ENCODE assay signal across 21 cellular contexts in the genomic region with DNA sequence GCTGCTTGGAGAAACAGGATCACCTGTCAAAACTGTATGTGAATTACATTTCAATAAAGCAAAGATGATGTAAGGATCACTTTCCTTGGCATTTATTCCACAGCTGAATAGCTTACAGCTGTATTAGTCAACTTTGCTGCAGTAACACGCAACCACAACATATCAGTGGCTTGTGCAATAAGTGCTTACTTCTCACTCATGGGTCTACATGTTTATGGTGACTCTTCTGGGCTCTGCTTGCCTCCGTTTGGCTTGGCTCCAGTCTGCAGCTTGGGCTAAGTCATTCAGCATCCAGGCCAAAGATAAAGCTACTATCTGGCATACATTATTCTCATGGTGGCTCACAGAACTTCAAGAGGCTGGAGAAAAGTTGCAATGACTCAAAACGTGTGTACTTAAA.
DNase-seq lines count a peak whose midpoint lies in the region; ATAC-seq and TF ChIP-seq lines count a peak whose summit lies in the region.
"Had no signal": no experiment of that assay in that cellular context is flagged by ENCODE, and none has a peak within 500 bp of the region (broad histone marks: within the 10 kb centered on the region; RNA-seq: fewer than 3 reads in every experiment).

No MANE protein-coding gene starts in this region.

- peaks cover 3% of the 10 kb centered on the region for H3K27me3 Mint-ChIP-seq in activated CD4-positive, alpha-beta T cell treated with anti-CD3 and anti-CD28 coated beads for 36 hours

- H3K4me1 Mint-ChIP-seq in activated CD4-positive, alpha-beta T cell treated with anti-CD3 and anti-CD28 coated beads for 36 hours: no peaks in the 10 kb centered on the region
- H3K4me1 Mint-ChIP-seq: stimulated activated naive CD8-positive, alpha-beta T cell treated with anti-CD3 and anti-CD28 coated beads, Interleukin-15, amount 100 ng/mL, for 72 hours had no signal

- no peak overlapping the region for H3K4me3 ChIP-seq in cardiac fibroblast (replicated peaks in 1 of 2; ENCODE audit: low read depth in 2 of 2, low read length in 2 of 2)
- H3K4me3 ChIP-seq: neural progenitor cell, prostate gland, SK-N-MC, skin epidermis had no signal

- DNase-seq in AG08395 (ENCODE audit: low spot score) (peak; percentile 55), Daoy (ENCODE audit: low read depth) (peak; percentile 6), NCI-H446 (lab: John Stamatoyannopoulos, UW) (peak; percentile 31 to 68), cardiac fibroblast (ENCODE audit: low read depth in 2 of 2) (peak; percentile 0 to 4), pons (ENCODE audit: low spot score) (no peak), SHP77 treated with DMSO at 0.1 percent for 48 hours (lab: John Stamatoyannopoulos, UW) (no peak)
- DNase-seq in activated CD4-positive, alpha-beta T cell treated with anti-CD3 and anti-CD28 coated beads for 36 hours: no peak
- no peak for DNase-seq in activated T-cell treated with anti-CD3 and anti-CD28 coated beads, Interleukin-2, amount 50 U/mL, for 48 hours
- DNase-seq: GOT3; midbrain; NCI-H187 treated with DMSO at 0.1 percent for 48 hours; NCI-H748 treated with DMSO at 0.1 percent for 48 hours; stimulated activated naive CD8-positive, alpha-beta T cell treated with anti-CD3 and anti-CD28 coated beads, Interleukin-15, amount 100 ng/mL, for 72 hours; trophoblast cell had no signal

- intact Hi-C loops in activated CD4-positive, alpha-beta T cell treated with anti-CD3 and anti-CD28 coated beads for 36 hours (cut with DNase I, micrococcal nuclease): no loop called here

- H3K9me3 Mint-ChIP-seq in activated CD4-positive, alpha-beta T cell treated with anti-CD3 and anti-CD28 coated beads for 36 hours (ENCODE audit: low read depth): no peaks in the 10 kb centered on the region
- H3K9me3 Mint-ChIP-seq: brain; neural progenitor cell; stimulated activated naive CD8-positive, alpha-beta T cell treated with anti-CD3 and anti-CD28 coated beads, Interleukin-15, amount 100 ng/mL, for 72 hours had no signal

- no peak for TF ChIP-seq CTCF in cardiac fibroblast (IDR thresholded peaks at IDR 0.05; ENCODE audit: low read depth, low read length)

- CTCF ChIA-PET in activated CD4-positive, alpha-beta T cell treated with anti-CD3 and anti-CD28 coated beads for 36 hours (lab: Charles Lee): no interaction called here

- no peak overlapping the region for H3K4me3 Mint-ChIP-seq in activated CD4-positive, alpha-beta T cell treated with anti-CD3 and anti-CD28 coated beads for 36 hours
- H3K4me3 Mint-ChIP-seq: activated naive CD8-positive, alpha-beta T cell; brain; neural progenitor cell; stimulated activated naive CD8-positive, alpha-beta T cell treated with anti-CD3 and anti-CD28 coated beads, Interleukin-15, amount 100 ng/mL, for 72 hours had no signal

- POLR2A ChIA-PET in activated CD4-positive, alpha-beta T cell treated with anti-CD3 and anti-CD28 coated beads for 36 hours (lab: Charles Lee): no interaction called here

- no peaks in the 10 kb centered on the region for H3K36me3 Mint-ChIP-seq in activated CD4-positive, alpha-beta T cell treated with anti-CD3 and anti-CD28 coated beads for 36 hours (ENCODE audit: low read depth)
- H3K36me3 Mint-ChIP-seq: activated naive CD8-positive, alpha-beta T cell; brain; neural progenitor cell had no signal

- H3K27ac Mint-ChIP-seq in activated CD4-positive, alpha-beta T cell treated with anti-CD3 and anti-CD28 coated beads for 36 hours: no peak overlapping the region
- H3K27ac Mint-ChIP-seq: activated naive CD8-positive, alpha-beta T cell; brain; neural progenitor cell; stimulated activated naive CD8-positive, alpha-beta T cell treated with anti-CD3 and anti-CD28 coated beads, Interleukin-15, amount 100 ng/mL, for 72 hours had no signal

- no peak for ATAC-seq in activated CD4-positive, alpha-beta T cell treated with anti-CD3 and anti-CD28 coated beads for 36 hours
- ATAC-seq: Panc1; stimulated activated naive CD8-positive, alpha-beta T cell treated with anti-CD3 and anti-CD28 coated beads, Interleukin-15, amount 100 ng/mL, for 72 hours had no signal

Comparison
In these comparisons a context has a peak if more than half of its experiments do, and no peak if none do; other contexts are left out.
1. DNase-seq: peak in AG08395 (single experiment), Daoy (single experiment), NCI-H446 (2 of 2) and cardiac fibroblast (2 of 2); none in pons (single experiment), activated CD4-positive, alpha-beta T cell treated with anti-CD3 and anti-CD28 coated beads for 36 hours (single experiment), SHP77 treated with DMSO at 0.1 percent for 48 hours (single experiment) and activated T-cell treated with anti-CD3 and anti-CD28 coated beads, Interleukin-2, amount 50 U/mL, for 48 hours (0 of 2).